ENCODE assay signal across 19 cellular contexts in genomic region chr20:50052550-50052949, GRCh38.
"Had no signal": no experiment of that assay in that cellular context is flagged by ENCODE, and none has a peak within 500 bp of the region (broad histone marks: within the 10 kb centered on the region; RNA-seq: fewer than 3 reads in every experiment).

No MANE protein-coding gene starts in this region.

- DNase-seq: activated CD4-positive, alpha-beta T cell treated with anti-CD3 and anti-CD28 coated beads, Interleukin-2, amount 50 U/mL, for 48 hours; activated naive CD4-positive, alpha-beta T cell treated with anti-CD3 and anti-CD28 coated beads, Interleukin-2, amount 10 ng/mL, durations not matched to agents 7 days and 5 days; effector memory CD8-positive, alpha-beta T cell; foreskin keratinocyte; glutamatergic neuron; left ventricle myocardium inferior; mucosa of descending colon; naive thymus-derived CD8-positive, alpha-beta T cell; occipital lobe; psoas muscle; sigmoid colon; stimulated activated CD4-positive, alpha-beta T cell treated with anti-CD3 and anti-CD28 coated beads, Interleukin-1b, Interleukin-23, amount 100 ng/mL, for 48 hours; stomach; T-helper 9 cell had no signal

- H3K4me3 Mint-ChIP-seq: activated naive CD4-positive, alpha-beta T cell treated with anti-CD3 and anti-CD28 coated beads, Interleukin-2, amount 10 ng/mL, durations not matched to agents 7 days and 5 days; dendritic cell treated with granulocyte-macrophage colony-stimulating factor and Interleukin-4, amounts not matched to agents 40 ng/mL and 50 ng/mL, for 4 days; effector memory CD8-positive, alpha-beta T cell; naive thymus-derived CD8-positive, alpha-beta T cell had no signal

- H3K36me3 ChIP-seq: ascending aorta, left ventricle myocardium inferior, sigmoid colon, stomach had no signal

- H3K9me3 Mint-ChIP-seq: activated naive CD4-positive, alpha-beta T cell treated with anti-CD3 and anti-CD28 coated beads, Interleukin-2, amount 10 ng/mL, durations not matched to agents 7 days and 5 days; dendritic cell treated with granulocyte-macrophage colony-stimulating factor and Interleukin-4, amounts not matched to agents 40 ng/mL and 50 ng/mL, for 4 days; effector memory CD8-positive, alpha-beta T cell; naive thymus-derived CD8-positive, alpha-beta T cell had no signal

- H3K27me3 ChIP-seq: ascending aorta, sigmoid colon, testis had no signal

- H3K27ac Mint-ChIP-seq: activated naive CD4-positive, alpha-beta T cell treated with anti-CD3 and anti-CD28 coated beads, Interleukin-2, amount 10 ng/mL, durations not matched to agents 7 days and 5 days; dendritic cell treated with granulocyte-macrophage colony-stimulating factor and Interleukin-4, amounts not matched to agents 40 ng/mL and 50 ng/mL, for 4 days; effector memory CD8-positive, alpha-beta T cell; naive thymus-derived CD8-positive, alpha-beta T cell had no signal

- H3K9me3 ChIP-seq: ascending aorta, left ventricle myocardium inferior, mucosa of descending colon, psoas muscle, sigmoid colon, stomach, testis had no signal

- H3K4me3 ChIP-seq: ascending aorta, left ventricle myocardium inferior, mucosa of descending colon, psoas muscle, sigmoid colon, stomach, testis had no signal

- ATAC-seq: effector memory CD8-positive, alpha-beta T cell; foreskin keratinocyte; mucosa of descending colon; naive thymus-derived CD8-positive, alpha-beta T cell; psoas muscle had no signal

- H3K36me3 Mint-ChIP-seq: activated naive CD4-positive, alpha-beta T cell treated with anti-CD3 and anti-CD28 coated beads, Interleukin-2, amount 10 ng/mL, durations not matched to agents 7 days and 5 days; naive thymus-derived CD8-positive, alpha-beta T cell had no signal

- FAIRE-seq: bronchial epithelial cell, urothelium cell line had no signal

- H3K4me1 ChIP-seq: foreskin keratinocyte had no signal

- H3K27ac ChIP-seq: ascending aorta, foreskin keratinocyte, left ventricle myocardium inferior, psoas muscle, sigmoid colon, stomach had no signal
